Comparison of ENCODE assay signal across 13 cellular contexts in the genomic region with DNA sequence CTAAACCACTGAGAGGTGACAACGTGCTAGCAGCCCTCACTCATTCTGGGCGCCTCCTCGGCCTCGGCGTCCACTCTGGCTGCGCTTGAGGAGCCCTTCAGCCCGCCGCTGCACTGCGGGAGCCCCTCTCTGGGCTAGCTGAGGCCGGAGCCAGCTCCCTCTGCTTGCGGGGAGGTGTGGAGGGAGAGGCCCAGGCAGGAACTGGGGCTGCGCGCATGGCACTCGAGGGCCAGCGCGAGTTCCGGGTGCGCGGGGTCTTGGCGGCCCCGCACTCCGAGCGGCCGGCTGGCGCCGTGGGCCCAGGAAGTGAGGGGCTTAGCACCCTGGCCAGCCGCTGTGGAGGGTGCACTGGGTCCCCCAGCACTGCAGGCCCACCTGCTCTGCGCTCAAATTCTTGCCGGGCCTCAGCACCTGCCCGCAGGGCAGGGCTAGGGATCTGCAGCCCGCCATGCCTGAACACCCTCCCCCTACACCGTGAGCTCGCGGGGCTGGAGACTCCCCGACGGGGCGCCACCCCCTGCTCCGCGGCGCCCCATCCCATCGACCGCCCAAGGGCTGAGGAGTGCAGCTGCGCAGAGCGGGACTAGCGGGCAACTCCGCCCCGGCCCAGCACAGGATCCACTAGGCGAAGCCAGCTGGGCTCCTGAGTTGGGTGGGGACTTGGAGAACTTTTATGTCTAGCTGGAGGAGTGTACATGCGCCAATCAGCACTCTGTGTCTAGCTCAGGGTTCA. TPM values are rescaled to one million over a fixed set of nuclear protein-coding genes. Genes with fewer than 3 reads are reported as not detected.
DNase-seq lines count a peak whose midpoint lies in the region; ATAC-seq, FAIRE-seq and TF ChIP-seq lines count a peak whose summit lies in the region.
"Had no signal": no experiment of that assay in that cellular context is flagged by ENCODE, and none has a peak within 500 bp of the region (broad histone marks: within the 10 kb centered on the region; RNA-seq: fewer than 3 reads in every experiment).

No MANE protein-coding gene starts in this region.

- no peak overlapping the region for H3K18ac ChIP-seq in H9 (ENCODE audit: insufficient read length, low read depth, low read length)

- CTCF ChIA-PET in A549 (lab: Yijun Ruan, JAX) = interaction anchor here (0.7 to 3.5 kb wide), 4 partner anchors 11 to 216 kb away, joined by 3 to 17 read pairs (median 4); partner anchors contain the start of gene UBE2D2

- H3K4me2 ChIP-seq in A549 = no peak overlapping the region
- H3K4me2 ChIP-seq in H9 (ENCODE audit: insufficient read depth, insufficient read length, low read length) = no peak overlapping the region
- H3K4me2 ChIP-seq: BLaER1 had no signal

- H2AFZ ChIP-seq in H9 (ENCODE audit: low read length) = no peak overlapping the region

- H4K91ac ChIP-seq in H9 (ENCODE audit: insufficient read length, low read depth, low read length) = no peak overlapping the region

- DNase-seq in A549 (ENCODE audit: low read depth in 1 of 2, low spot score in 1 of 2) = no peak
- peak; percentile 34 for DNase-seq in H9
- DNase-seq in spleen = peak; percentile 62
- DNase-seq in NCI-H2171 treated with DMSO at 0.1 percent for 48 hours (lab: John Stamatoyannopoulos, UW) = no peak
- no peak for DNase-seq in osteocyte (ENCODE audit: extremely low spot score, unreplicated experiment)
- DNase-seq: AML-193; CD8-positive, alpha-beta memory T cell; GF-D8 had no signal

- TF ChIP-seq POLR2A in A549 (IDR thresholded peaks at IDR 0.05; ENCODE audit: low read length) (no peak), spleen (IDR thresholded peaks at IDR 0.05) (no peak)

- H3K4me1 ChIP-seq in A549 = no peaks in the 10 kb centered on the region
- no peaks in the 10 kb centered on the region for H3K4me1 ChIP-seq in H9 (ENCODE audit: insufficient read depth, low read length)
- H3K4me1 ChIP-seq in spleen = no peaks in the 10 kb centered on the region
- H3K4me1 ChIP-seq: Caco-2 had no signal

- no peak overlapping the region for H3K56ac ChIP-seq in H9 (ENCODE audit: insufficient read length, low read depth, low read length)

- H2BK12ac ChIP-seq in H9 (ENCODE audit: insufficient read length, low read depth, low read length) = no peak overlapping the region

- H2AK5ac ChIP-seq in H9 (ENCODE audit: insufficient read length, low read length) = no peak overlapping the region

- H3K23ac ChIP-seq in H9 (ENCODE audit: insufficient read length, low read depth, low read length) = no peak overlapping the region

- TF ChIP-seq RAD21 in A549 (conservative IDR thresholded peaks at IDR 0.05 in 1 of 2, IDR thresholded peaks at IDR 0.05 in 1 of 2) = no peak

- no peak overlapping the region for H3K4ac ChIP-seq in H9 (ENCODE audit: low read depth, low read length)

- POLR2A ChIA-PET in A549 (lab: Yijun Ruan, JAX) = no interaction called here

- no peak overlapping the region for H4K5ac ChIP-seq in H9 (ENCODE audit: insufficient read length, low read depth, low read length)

- no peak for FAIRE-seq in A549 (lab: Jason Lieb, UNC)

- no peak overlapping the region for H3K9ac ChIP-seq in H9 (ENCODE audit: extremely low read depth, insufficient read length, low read length)
- H3K9ac ChIP-seq: BLaER1 had no signal

- no peaks in the 10 kb centered on the region for H3K79me2 ChIP-seq in H9 (ENCODE audit: insufficient read depth, low read length)

- H3K14ac ChIP-seq in H9 (ENCODE audit: insufficient read depth, low read length) = no peak overlapping the region

- H3K27me3 ChIP-seq in H9 (ENCODE audit: insufficient read depth, low read length) (no peaks in the 10 kb centered on the region), spleen (replicated peaks in 1 of 7) (no peaks in the 10 kb centered on the region)
- H3K27me3 ChIP-seq: BLaER1 had no signal

- no peak overlapping the region for H2BK5ac ChIP-seq in H9 (ENCODE audit: insufficient read length, low read length)

- H3K36me3 ChIP-seq in spleen = no peaks in the 10 kb centered on the region
- H3K36me3 ChIP-seq: BLaER1 had no signal

- H3K79me1 ChIP-seq in H9 (ENCODE audit: insufficient read depth, low read depth, low read length, poor library complexity, severe bottlenecking) = no peaks in the 10 kb centered on the region

- H3K23me2 ChIP-seq in H9 (ENCODE audit: insufficient read length, low read depth, low read length, poor library complexity, severe bottlenecking) = no peaks in the 10 kb centered on the region

- peaks cover 6 to 13% (median 9%) of the 10 kb centered on the region in 3 experiments; a peak in 6 of 7 replicates for H3K36me3 Mint-ChIP-seq in H9 (ENCODE audit: insufficient read depth in 1 of 3, low read depth in 3 of 3)
- H3K36me3 Mint-ChIP-seq in osteocyte (ENCODE audit: unreplicated experiment) = no peaks in the 10 kb centered on the region
- H3K36me3 Mint-ChIP-seq: CD8-positive, alpha-beta memory T cell had no signal

- H3K27me3 Mint-ChIP-seq in H9 (ENCODE audit: low read depth) (peaks cover 6% of the 10 kb centered on the region), osteocyte (ENCODE audit: unreplicated experiment) (peaks cover 11% of the 10 kb centered on the region)

- H3K4me3 Mint-ChIP-seq in H9 = no peak overlapping the region
- no peak overlapping the region for H3K4me3 Mint-ChIP-seq in osteocyte (ENCODE audit: unreplicated experiment)

- H3K27ac ChIP-seq in A549 = no peak overlapping the region
- no peak overlapping the region for H3K27ac ChIP-seq in H9 (ENCODE audit: insufficient read length, low read depth, low read length)
- no peak overlapping the region for H3K27ac ChIP-seq in spleen
- H3K27ac ChIP-seq: BLaER1 had no signal

- H3K27ac Mint-ChIP-seq in H9 (no peak overlapping the region), osteocyte (ENCODE audit: unreplicated experiment) (no peak overlapping the region)
- H3K27ac Mint-ChIP-seq: CD8-positive, alpha-beta memory T cell had no signal

- no peak for TF ChIP-seq EP300 in A549 (IDR thresholded peaks at IDR 0.05)

- TF ChIP-seq CTCF in A549 (IDR thresholded peaks at IDR 0.05) (no peak), H9 (conservative IDR thresholded peaks at IDR 0.05) (no peak), spleen (IDR thresholded peaks at IDR 0.05 in 8 of 11, conservative IDR thresholded peaks at IDR 0.05 in 3 of 11) (no peak), osteocyte (IDR thresholded peaks at IDR 0.05) (no peak)

- H3K4me3 ChIP-seq in A549 = no peak overlapping the region
- H3K4me3 ChIP-seq in spleen = no peak overlapping the region
- H3K4me3 ChIP-seq: BLaER1 had no signal

- H3K9me3 ChIP-seq in A549 (no peaks in the 10 kb centered on the region), H9 (ENCODE audit: control insufficient read depth, low read depth, low read length) (no peaks in the 10 kb centered on the region), spleen (peaks cover 0 to 15% (median 0%) of the 10 kb centered on the region in 8 donors)
- H3K9me3 ChIP-seq: Caco-2 had no signal

- H3K4me1 Mint-ChIP-seq in H9 = peaks cover 0 to 2% of the 10 kb centered on the region in 2 experiments; a peak in 1 of 4 replicates
- no peaks in the 10 kb centered on the region for H3K4me1 Mint-ChIP-seq in osteocyte (ENCODE audit: unreplicated experiment)
- H3K4me1 Mint-ChIP-seq: CD8-positive, alpha-beta memory T cell had no signal

- H2BK15ac ChIP-seq in H9 (ENCODE audit: low read depth, low read length) = no peak overlapping the region

- 89% methylated on average over 16 of the region's 49 CpGs for WGBS in A549 (ENCODE audit: missing lambda C conversion rate)
- WGBS in H9 (ENCODE audit: extremely low coverage, insufficient read length, low lambda C conversion rate) = no CpG with 5 or more reads among the region's 49 CpGs
- WGBS in spleen, 5 donors = 95 to 99% (median 96%) methylated on average over 27 to 49 of the region's 49 CpGs

- H2BK120ac ChIP-seq in H9 (ENCODE audit: low read depth, low read length, poor library complexity, severe bottlenecking) = no peak overlapping the region

- H3T11ph ChIP-seq in H9 (ENCODE audit: low read length) = no peak overlapping the region

- H3K9me3 Mint-ChIP-seq in H9 (peaks cover 19 to 20% of the 10 kb centered on the region in 2 experiments), osteocyte (ENCODE audit: unreplicated experiment) (no peaks in the 10 kb centered on the region)
- H3K9me3 Mint-ChIP-seq: CD8-positive, alpha-beta memory T cell had no signal

- no peaks in the 10 kb centered on the region for H4K20me1 ChIP-seq in H9 (ENCODE audit: control insufficient read depth, insufficient read depth, insufficient read length)
- H4K20me1 ChIP-seq: BLaER1 had no signal

- H2BK20ac ChIP-seq in H9 (ENCODE audit: low read depth, low read length, poor library complexity, severe bottlenecking) = no peak overlapping the region

- H4K8ac ChIP-seq in H9 (replicated peaks; ENCODE audit: insufficient read length, low read depth, low read length) = no peak overlapping the region

- intact Hi-C loops in spleen (cut with DNase I; ENCODE audit: low total_unique reads) = no loop called here

- peak; percentile 36 to 54; a peak in 3 of 6 replicates for ATAC-seq in A549
- peak; percentile 28 for ATAC-seq in esophagus mucosa
- ATAC-seq in HG02938 (IDR thresholded peaks at IDR 0.05; ENCODE audit: unreplicated experiment) = no peak
- ATAC-seq: HCT116 had no signal

TF ChIP-seq in A549, 52 proteins besides CTCF, POLR2A, EP300 and RAD21 (continues in another document):
- no peak for TF ChIP-seq KDM1A (IDR thresholded peaks at IDR 0.05; ENCODE audit: low read depth)
- TF ChIP-seq CBX2 (IDR thresholded peaks at IDR 0.05; ENCODE audit: borderline replicate concordance, low read depth) = no peak
- TF ChIP-seq PHF8 (IDR thresholded peaks at IDR 0.05; ENCODE audit: borderline replicate concordance, low read depth) = no peak
- TF ChIP-seq MAFK (IDR thresholded peaks at IDR 0.05; ENCODE audit: partially characterized antibody) = no peak
- TF ChIP-seq FOXS1 (CRISPR knock-in tag; IDR thresholded peaks at IDR 0.05) = no peak
- TF ChIP-seq POLR2AphosphoS2 (conservative IDR thresholded peaks at IDR 0.05; ENCODE audit: low read length) = no peak
- TF ChIP-seq FOSL2 (IDR thresholded peaks at IDR 0.05) = no peak
- no peak for TF ChIP-seq FOSL2 (CRISPR knock-in tag; IDR thresholded peaks at IDR 0.05)
- TF ChIP-seq CEBPB (IDR thresholded peaks at IDR 0.05) = no peak

RNA-seq across cellular contexts. Expression of gene UBE2D2, which starts 11.8 kb away (rescaled TPM):
- polyA plus RNA-seq in A549 (2011; rRNA removed) = 74.8 and 92.9 TPM in 2 replicates
- 29.7 and 31.5 TPM in 2 replicates for polyA plus RNA-seq in A549 (2012; cell fraction: cytosol; rRNA removed)
- polyA plus RNA-seq in A549 (2012; cell fraction: nucleus; rRNA removed) = 15.0 and 21.9 TPM in 2 replicates
- polyA plus RNA-seq in A549 (2017; fragmentation: RNase III; extraction: RNeasy Plus Mini Kit Qiagen cat#74134 plus additional on column Dnase treatment) = 114 to 116 TPM (median 115 TPM) in 3 replicates
- polyA minus RNA-seq in A549 (2011; rRNA and poly(A)+ RNA removed) = 28.8 and 30.3 TPM in 2 replicates
- 231 and 236 TPM in 2 replicates for total RNA-seq in H9 (2021)
- total RNA-seq in esophagus mucosa = 119 TPM
- 100 to 1,000 TPM in 2 of 7 donors, 10 to 100 TPM in 5; 64.3 to 120 (median 94.3) TPM for total RNA-seq in spleen
- polyA plus RNA-seq in spleen = 100 to 1,000 TPM; 101 to 132 (median 103) TPM
- 114 and 127 TPM in 2 replicates for total RNA-seq in osteocyte

Comparison
In these comparisons a context has a peak if more than half of its experiments do, and no peak if none do; other contexts are left out.
1. DNase-seq: peak in H9 (single experiment) and spleen (single experiment); none in A549 (0 of 2), NCI-H2171 treated with DMSO at 0.1 percent for 48 hours (single experiment) and osteocyte (single experiment).